In genomic region chrX:147191361-147191760, GRCh38 we compare ENCODE assay signal across 3 cellular contexts.
"Had no signal": no experiment of that assay in that cellular context is flagged by ENCODE, and none has a peak within 500 bp of the region (broad histone marks: within the 10 kb centered on the region; RNA-seq: fewer than 3 reads in every experiment).

No MANE protein-coding gene starts in this region.

- ATAC-seq: GM12878 had no signal

- DNase-seq: GDM1, GF-D8 had no signal

- H3K4me3 ChIP-seq: GM12878 had no signal
